In genomic region chr15:70426065-70426821, GRCh38 we compare ENCODE assay signal across 15 cellular contexts.
DNase-seq lines count a peak whose midpoint lies in the region; ATAC-seq and TF ChIP-seq lines count a peak whose summit lies in the region.
"Had no signal": no experiment of that assay in that cellular context is flagged by ENCODE, and none has a peak within 500 bp of the region (broad histone marks: within the 10 kb centered on the region; RNA-seq: fewer than 3 reads in every experiment).

No MANE protein-coding gene starts in this region.

- ATAC-seq in HCT116 (peak; percentile 59), SK-N-SH treated with all-trans-retinoic acid at 6 μM for 48 hours (peak; percentile 32; the same call in 1 of the 3 replicates), GM19452 (IDR thresholded peaks at IDR 0.05; ENCODE audit: unreplicated experiment) (no peak)
- ATAC-seq: T-cell had no signal

- no peaks in the 10 kb centered on the region for H4K20me1 ChIP-seq in HCT116 (ENCODE audit: insufficient read depth)

- H3K4me1 ChIP-seq in HCT116 (ENCODE audit: control insufficient read depth in 1 of 2, insufficient read depth in 2 of 2, low read length in 2 of 2) (peaks cover 10 to 18% of the 10 kb centered on the region in 2 experiments; a peak in 3 of 4 replicates), testis (peaks cover 8% of the 10 kb centered on the region)

- H3K9me3 ChIP-seq in HCT116 (ENCODE audit: control insufficient read depth in 1 of 2, insufficient read depth in 1 of 2, low read depth in 1 of 2, low read length in 2 of 2) (no peaks in the 10 kb centered on the region; a peak in 1 of 4 replicates), testis (no peaks in the 10 kb centered on the region)

- no peaks in the 10 kb centered on the region for H3K9me2 ChIP-seq in HCT116 (ENCODE audit: insufficient read depth)

- BruUV-seq in HCT116 (replicated peaks; lab: Mats Ljungman, UMichigan) = no TSS peak

- H3K4me3 ChIP-seq in HCT116 (replicated peaks in 1 of 2; ENCODE audit: low read depth in 1 of 2, low read length in 2 of 2) (no peak overlapping the region), fibroblast of villous mesenchyme (ENCODE audit: low read depth, low read length) (no peak overlapping the region), testis (no peak overlapping the region), lower leg skin (ENCODE audit: low read depth, poor library complexity, severe bottlenecking) (no peak overlapping the region)

- no peak for TF ChIP-seq RAD21 in HCT116 (IDR thresholded peaks at IDR 0.05; ENCODE audit: low read depth)

- H3K4me2 ChIP-seq in HCT116 (ENCODE audit: low read length) = peak overlapping the region; percentile 33; the same call in 1 of the 2 replicates

- H3K27ac ChIP-seq in HCT116 (ENCODE audit: low read depth, low read length) (no peak overlapping the region), testis (no peak overlapping the region)

- POLR2A ChIA-PET in HCT116 (lab: Charles Lee) = no interaction called here

- WGBS in testis, 2 donors = 88 to 90% methylated on average over 13 to 17 of the region's 17 CpGs
- 89 to 92% methylated on average over 17 of the region's 17 CpGs for WGBS in lower leg skin, 2 donors

- H3K36me3 ChIP-seq in HCT116 (ENCODE audit: control insufficient read depth in 1 of 2, insufficient read depth in 2 of 2, low read length in 2 of 2) = no peaks in the 10 kb centered on the region
- H3K36me3 ChIP-seq in testis (ENCODE audit: low read depth, missing control alignments) = no peaks in the 10 kb centered on the region

- intact Hi-C loops in HCT116 (cut with micrococcal nuclease) = no loop called here
- intact Hi-C loops in testis (cut with DNase I; ENCODE audit: low total_unique reads) = no loop called here
- intact Hi-C loops in lower leg skin (cut with DNase I; ENCODE audit: low total_unique reads) = no loop called here

- no peaks in the 10 kb centered on the region for H3K79me2 ChIP-seq in HCT116 (ENCODE audit: insufficient read depth, low read length)

- H3K27me3 ChIP-seq in HCT116 (ENCODE audit: insufficient read depth, low read length) = peaks cover 23% of the 10 kb centered on the region; the same call in 1 of the 2 replicates
- H3K27me3 ChIP-seq in testis = no peaks in the 10 kb centered on the region

- RAD21 ChIA-PET in HCT116 (lab: Charles Lee; ENCODE audit: low non-redundant PET in 1 of 2, low total read pairs in 2 of 2, uncharacterized antibody in 2 of 2, unreplicated experiment in 2 of 2) = no interaction called here

- TF ChIP-seq CTCF in HCT116 (IDR thresholded peaks at IDR 0.05 in 2 of 3, conservative IDR thresholded peaks at IDR 0.05 in 1 of 3; ENCODE audit: borderline replicate concordance in 1 of 3, insufficient read depth in 1 of 3, low read depth in 2 of 3, low read length in 2 of 3) (no peak), fibroblast of villous mesenchyme (IDR thresholded peaks at IDR 0.05; ENCODE audit: insufficient read depth, low read depth, low read length) (no peak), testis (IDR thresholded peaks at IDR 0.05) (no peak), lower leg skin (IDR thresholded peaks at IDR 0.05) (no peak)

- peak; percentile 41 for DNase-seq in AG08396 (ENCODE audit: low spot score)
- DNase-seq in HCT116 (ENCODE audit: low read depth, low spot score) = no peak
- peak; percentile 9 for DNase-seq in fibroblast of villous mesenchyme (ENCODE audit: low read depth)
- DNase-seq in LoVo (ENCODE audit: low spot score) = no peak
- DNase-seq in testis = no peak
- DNase-seq in lower leg skin (ENCODE audit: low spot score in 2 of 2) = no peak
- DNase-seq: activated B cell treated with CpG ODN at 0.5 μM for 24 hours; activated CD8-positive, alpha-beta memory T cell treated with anti-CD3 and anti-CD28 coated beads, Interleukin-2, amount 50 U/mL, for 4 hours; KBM-7; mesenchymal stem cell; NCI-H1694 treated with DMSO at 0.1 percent for 48 hours; NCI-H524 treated with DMSO at 0.1 percent for 48 hours; T-cell had no signal

- H2AFZ ChIP-seq in HCT116 (ENCODE audit: low read depth, low read length, poor library complexity, severe bottlenecking) = no peak overlapping the region

- TF ChIP-seq POLR2A in HCT116 (IDR thresholded peaks at IDR 0.05; ENCODE audit: borderline replicate concordance, extremely low read depth, insufficient read depth, insufficient read length) (no peak), testis (IDR thresholded peaks at IDR 0.05) (no peak), lower leg skin (IDR thresholded peaks at IDR 0.05) (no peak)

- CTCF ChIA-PET in HCT116 (lab: Charles Lee) = no interaction called here

- no peak overlapping the region for H3K9ac ChIP-seq in HCT116 (ENCODE audit: low read length)

TF ChIP-seq in HCT116, 20 proteins besides CTCF, POLR2A, EP300 and RAD21:
- TF ChIP-seq EZH2 (IDR thresholded peaks at IDR 0.05) = no peak
- TF ChIP-seq FOSL1 (IDR thresholded peaks at IDR 0.05; ENCODE audit: low read depth) = peak; percentile 66
- peak; percentile 25 for TF ChIP-seq JUND (IDR thresholded peaks at IDR 0.05)

TF ChIP-seq in SK-N-SH treated with all-trans-retinoic acid at 6 μM for 48 hours, 23 proteins besides CTCF, POLR2A, EP300 and RAD21:
- TF ChIP-seq ZNF565 (CRISPR knock-in tag; conservative IDR thresholded peaks at IDR 0.05; ENCODE audit: low read depth) (no peak), ZNF8 (CRISPR knock-in tag; IDR thresholded peaks at IDR 0.05) (no peak), PATZ1 (CRISPR knock-in tag; IDR thresholded peaks at IDR 0.05; ENCODE audit: borderline replicate concordance) (no peak), ISL1 (CRISPR knock-in tag; IDR thresholded peaks at IDR 0.05) (no peak), RARB (CRISPR knock-in tag; IDR thresholded peaks at IDR 0.05) (no peak), ZC3H10 (CRISPR knock-in tag; IDR thresholded peaks at IDR 0.05) (no peak), BACH2 (CRISPR knock-in tag; IDR thresholded peaks at IDR 0.05; ENCODE audit: borderline replicate concordance) (no peak), SNAI2 (CRISPR knock-in tag; IDR thresholded peaks at IDR 0.05) (no peak), ZFP3 (CRISPR knock-in tag; IDR thresholded peaks at IDR 0.05) (no peak), GLIS3 (CRISPR knock-in tag; IDR thresholded peaks at IDR 0.05) (no peak), PPARA (CRISPR knock-in tag; IDR thresholded peaks at IDR 0.05; ENCODE audit: borderline replicate concordance) (no peak), TCF4 (CRISPR knock-in tag; IDR thresholded peaks at IDR 0.05; ENCODE audit: borderline replicate concordance) (no peak), CSRNP3 (CRISPR knock-in tag; IDR thresholded peaks at IDR 0.05) (no peak), CREB5 (CRISPR knock-in tag; IDR thresholded peaks at IDR 0.05; ENCODE audit: low read depth) (no peak)

Comparison
In these comparisons a context has a peak if more than half of its experiments do, and no peak if none do; other contexts are left out.
1. DNase-seq: peak in AG08396 (single experiment) and fibroblast of villous mesenchyme (single experiment); none in HCT116 (single experiment), LoVo (single experiment), testis (single experiment) and lower leg skin (0 of 2).